ENCODE assay signal across 2 cellular contexts in genomic region chr18:48072428-48073204, GRCh38.
TF ChIP-seq lines count a peak whose summit lies in the region.

No MANE protein-coding gene starts in this region.

TF ChIP-seq in liver, 16 proteins besides CTCF, POLR2A, EP300 and RAD21 (continued from another document):
- TF ChIP-seq RXRA (IDR thresholded peaks at IDR 0.05) (peak in 1 of 2 donors; percentile 10), NR2F2 (IDR thresholded peaks at IDR 0.05) (peak; percentile 70), HNF4G (IDR thresholded peaks at IDR 0.05) (no peak), ATF3 (IDR thresholded peaks at IDR 0.05) (no peak), YY1 (IDR thresholded peaks at IDR 0.05) (no peak)

TF ChIP-seq in HepG2, 621 proteins besides CTCF, POLR2A, EP300 and RAD21 (continued from another document):
- TF ChIP-seq MNT (IDR thresholded peaks at IDR 0.05) (no peak), ZSCAN21 (CRISPR knock-in tag; IDR thresholded peaks at IDR 0.05; ENCODE audit: borderline replicate concordance) (no peak)
